Comparison of ENCODE assay signal across 14 cellular contexts in the genomic region with DNA sequence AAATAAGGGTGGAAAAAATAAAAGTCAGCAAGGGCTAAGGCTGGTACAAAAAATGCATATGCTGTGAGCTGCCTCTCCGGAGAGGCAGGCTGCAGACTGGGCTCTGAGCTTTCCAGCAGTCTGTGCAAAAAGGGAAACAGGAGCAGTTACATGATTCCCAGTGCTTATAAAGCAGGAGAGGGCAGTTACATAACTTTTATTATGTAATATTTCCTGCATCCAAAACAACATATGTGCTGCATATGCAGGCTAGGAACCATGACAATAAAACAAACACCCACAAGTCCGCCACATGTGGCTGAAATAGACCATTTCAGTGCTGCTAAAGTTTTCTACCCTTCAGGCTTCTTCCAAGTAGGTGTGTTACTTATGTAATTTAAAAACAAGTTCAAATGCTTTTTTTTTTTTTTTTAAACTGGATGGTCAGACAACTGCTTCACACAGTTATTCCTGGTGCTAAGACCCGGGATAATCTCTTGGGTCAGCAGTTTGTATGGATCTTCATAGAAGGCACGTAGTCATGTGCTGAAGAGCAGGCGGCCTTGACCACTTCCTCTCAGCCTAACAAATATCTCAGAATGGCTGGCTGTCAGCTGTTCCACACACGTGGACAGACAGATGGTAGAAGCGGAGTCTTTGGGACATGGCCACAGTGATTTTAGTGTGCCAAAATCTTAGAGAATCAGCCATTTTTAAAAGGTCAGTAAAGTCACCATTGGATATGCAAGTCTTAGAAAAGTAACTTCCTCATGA. TPM values are rescaled to one million over a fixed set of nuclear protein-coding genes. Genes with fewer than 3 reads are reported as not detected.
DNase-seq lines count a peak whose midpoint lies in the region; ATAC-seq and TF ChIP-seq lines count a peak whose summit lies in the region.
"Had no signal": no experiment of that assay in that cellular context is flagged by ENCODE, and none has a peak within 500 bp of the region (broad histone marks: within the 10 kb centered on the region; RNA-seq: fewer than 3 reads in every experiment).

No MANE protein-coding gene starts in this region.

- peaks cover 3 to 18% of the 10 kb centered on the region in 2 donors for H3K4me1 ChIP-seq in left lung
- H3K4me1 ChIP-seq in testis = no peaks in the 10 kb centered on the region

- peaks cover 7% of the 10 kb centered on the region for H3K4me1 Mint-ChIP-seq in chondrocyte (ENCODE audit: low read depth)

- WGBS in testis, 2 donors = 49 to 60% methylated on average over 7 of the region's 7 CpGs

- H3K27ac Mint-ChIP-seq in chondrocyte (ENCODE audit: unreplicated experiment) = peak overlapping the region; percentile 63
- H3K27ac Mint-ChIP-seq: effector memory CD8-positive, alpha-beta T cell; naive thymus-derived CD8-positive, alpha-beta T cell; stimulated activated naive CD8-positive, alpha-beta T cell treated with anti-CD3 and anti-CD28 coated beads, Interleukin-15, Interleukin-2, amounts not matched to agents 100 ng/mL and 50 ng/mL, for 24 hours had no signal

- ATAC-seq in left lung = peak; percentile 18
- ATAC-seq: effector memory CD8-positive, alpha-beta T cell; naive thymus-derived CD8-positive, alpha-beta T cell; PC-3 had no signal

- H3K4me3 ChIP-seq in left lung = no peak overlapping the region
- H3K4me3 ChIP-seq in testis = no peak overlapping the region

- TF ChIP-seq POLR2A in testis (IDR thresholded peaks at IDR 0.05) = no peak

- H3K36me3 Mint-ChIP-seq in chondrocyte (ENCODE audit: low read depth) = peaks cover 46% of the 10 kb centered on the region

- POLR2A ChIA-PET in GM10248 (lab: Yijun Ruan, JAX) = no interaction called here

- H3K36me3 ChIP-seq in left lung (peaks cover 0 to 8% of the 10 kb centered on the region in 2 donors), testis (ENCODE audit: low read depth, missing control alignments) (no peaks in the 10 kb centered on the region)

- H3K27ac ChIP-seq in left lung (peak overlapping the region; percentile 33 to 51), testis (no peak overlapping the region)

- H3K9me3 ChIP-seq in left lung (no peaks in the 10 kb centered on the region), testis (no peaks in the 10 kb centered on the region)

- no peaks in the 10 kb centered on the region for H3K27me3 ChIP-seq in left lung
- H3K27me3 ChIP-seq in testis = no peaks in the 10 kb centered on the region

- CTCF ChIA-PET in GM10248 (lab: Yijun Ruan, JAX) = interaction anchor here (1.4 to 1.7 kb wide), 2 partner anchors 12 to 14 kb away, joined by 6 read pairs; no protein-coding TSS in a partner anchor

- H3K9me3 Mint-ChIP-seq in chondrocyte (ENCODE audit: low read depth) = no peaks in the 10 kb centered on the region
- H3K9me3 Mint-ChIP-seq: effector memory CD8-positive, alpha-beta T cell; naive thymus-derived CD8-positive, alpha-beta T cell; stimulated activated naive CD8-positive, alpha-beta T cell treated with anti-CD3 and anti-CD28 coated beads, Interleukin-15, Interleukin-2, amounts not matched to agents 100 ng/mL and 50 ng/mL, for 24 hours had no signal

- H3K4me3 Mint-ChIP-seq in chondrocyte (ENCODE audit: unreplicated experiment) = no peak overlapping the region
- H3K4me3 Mint-ChIP-seq: effector memory CD8-positive, alpha-beta T cell; naive thymus-derived CD8-positive, alpha-beta T cell; stimulated activated naive CD8-positive, alpha-beta T cell treated with anti-CD3 and anti-CD28 coated beads, Interleukin-15, Interleukin-2, amounts not matched to agents 100 ng/mL and 50 ng/mL, for 24 hours had no signal

- peak; percentile 12 for DNase-seq in NCI-H2171 treated with DMSO at 0.1 percent for 48 hours (lab: John Stamatoyannopoulos, UW)
- DNase-seq in NCI-H2171 (lab: John Stamatoyannopoulos, UW) = no peak
- no peak for DNase-seq in chondrocyte (ENCODE audit: low spot score)
- DNase-seq in left lung = peak in 1 of 2 donors; percentile 64
- DNase-seq in testis = peak; percentile 66
- DNase-seq in stimulated activated CD4-positive, alpha-beta T cell treated with anti-CD3 and anti-CD28 coated beads, Interleukin-15, amount 100 ng/mL, for 24 hours = no peak
- no peak for DNase-seq in GM10248 (ENCODE audit: extremely low spot score)
- no peak for DNase-seq in NCI-H2029 (lab: John Stamatoyannopoulos, UW)
- DNase-seq: effector memory CD8-positive, alpha-beta T cell; naive thymus-derived CD8-positive, alpha-beta T cell; PC-3; stimulated activated CD4-positive, alpha-beta T cell treated with anti-CD3 and anti-CD28 coated beads, Interleukin-2, amount 100 ng/mL, for 24 hours; T-helper 9 cell had no signal

- intact Hi-C loops in left lung (cut with DNase I) (no loop called here), testis (cut with DNase I; ENCODE audit: low total_unique reads) (no loop called here)

- H3K27me3 Mint-ChIP-seq in chondrocyte (ENCODE audit: low read depth) = no peaks in the 10 kb centered on the region
- H3K27me3 Mint-ChIP-seq: effector memory CD8-positive, alpha-beta T cell; naive thymus-derived CD8-positive, alpha-beta T cell; stimulated activated naive CD8-positive, alpha-beta T cell treated with anti-CD3 and anti-CD28 coated beads, Interleukin-15, Interleukin-2, amounts not matched to agents 100 ng/mL and 50 ng/mL, for 24 hours had no signal

- TF ChIP-seq CTCF in chondrocyte (IDR thresholded peaks at IDR 0.05) = no peak
- TF ChIP-seq CTCF in left lung (IDR thresholded peaks at IDR 0.05) = no peak
- no peak for TF ChIP-seq CTCF in testis (IDR thresholded peaks at IDR 0.05)
- TF ChIP-seq CTCF in GM10248 (IDR thresholded peaks at IDR 0.05; ENCODE audit: control extremely low read depth, extremely low read depth, low read depth, missing control alignments) = no peak

RNA-seq across cellular contexts. Expression of gene ARMC9, which starts 43.5 kb away (rescaled TPM):
- 71.6 to 188 TPM (median 187 TPM) in 3 replicates for total RNA-seq in chondrocyte
- total RNA-seq in left lung = 10 to 100 TPM; 35.8 to 40.6 TPM
- total RNA-seq in testis = 10 to 100 TPM; 47.5 to 49.7 TPM
- polyA plus RNA-seq in testis (ENCODE audit: insufficient read depth, low read depth, low replicate concordance) = 35.0 TPM

Comparison
In these comparisons a context has a peak if more than half of its experiments do, and no peak if none do; other contexts are left out.
1. DNase-seq: peak in NCI-H2171 treated with DMSO at 0.1 percent for 48 hours (single experiment) and testis (single experiment); none in NCI-H2171 (single experiment), chondrocyte (single experiment), stimulated activated CD4-positive, alpha-beta T cell treated with anti-CD3 and anti-CD28 coated beads, Interleukin-15, amount 100 ng/mL, for 24 hours (single experiment), GM10248 (single experiment) and NCI-H2029 (single experiment).
2. H3K27ac ChIP-seq: peak in left lung (2 of 2); none in testis (0 of 2).